6 cellular contexts compared by ENCODE assay signal in the genomic region with DNA sequence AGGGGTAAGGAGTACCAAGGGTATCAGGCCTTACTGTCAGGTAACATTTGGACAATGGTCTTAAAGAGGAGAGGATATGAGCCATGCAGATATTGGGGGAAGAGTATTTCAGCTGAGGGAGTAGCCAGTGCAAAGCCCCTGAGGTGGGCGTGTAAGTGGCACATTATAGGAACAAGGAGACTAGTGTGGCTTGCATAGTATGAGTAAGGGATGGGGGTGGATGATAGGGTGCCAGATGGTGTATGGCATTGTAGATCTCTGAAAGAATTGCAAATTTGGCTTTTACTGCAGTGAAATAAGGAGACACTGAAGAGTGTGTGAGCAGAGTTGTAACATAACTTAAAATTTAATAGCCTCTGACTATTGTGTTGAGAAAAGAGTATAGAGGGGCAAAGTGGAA.
"Had no signal": no experiment of that assay in that cellular context is flagged by ENCODE, and none has a peak within 500 bp of the region (broad histone marks: within the 10 kb centered on the region; RNA-seq: fewer than 3 reads in every experiment).

No MANE protein-coding gene starts in this region.

- DNase-seq: H9, HCEC 1CT, IMR-90, KG1 had no signal

- ATAC-seq: GM23338, K562 had no signal
